In genomic region chr14:100285913-100286400, GRCh38 we compare ENCODE assay signal across 8 cellular contexts. TPM values are rescaled to one million over a fixed set of nuclear protein-coding genes. Genes with fewer than 3 reads are reported as not detected.
DNase-seq lines count a peak whose midpoint lies in the region; ATAC-seq and TF ChIP-seq lines count a peak whose summit lies in the region.

No MANE protein-coding gene starts in this region.

- TF ChIP-seq CTCF in GM12865 (IDR thresholded peaks at IDR 0.05; ENCODE audit: insufficient read depth, low read depth, low read length, missing control alignments), result no peak
- no peak for TF ChIP-seq CTCF in fibroblast of lung (conservative IDR thresholded peaks at IDR 0.05 in 1 of 2, IDR thresholded peaks at IDR 0.05 in 1 of 2; ENCODE audit: low read depth in 1 of 2, low read length in 2 of 2)
- no peak for TF ChIP-seq CTCF in retinal pigment epithelial cell (conservative IDR thresholded peaks at IDR 0.05; ENCODE audit: low read depth, low read length)

- H3K9ac ChIP-seq in fibroblast of lung (ENCODE audit: insufficient read depth, low read length), result no peak overlapping the region

- ATAC-seq in HG02623 (IDR thresholded peaks at IDR 0.05; ENCODE audit: unreplicated experiment) (no peak), HG02588 (IDR thresholded peaks at IDR 0.05; ENCODE audit: unreplicated experiment) (no peak)

- H2AFZ ChIP-seq in fibroblast of lung (ENCODE audit: low read length), result no peak overlapping the region

- DNase-seq in GM12865 (ENCODE audit: low read depth), result no peak
- DNase-seq in SJCRH30, result no peak
- DNase-seq in fibroblast of lung (ENCODE audit: low read depth in 2 of 2), result no peak
- DNase-seq in retinal pigment epithelial cell (ENCODE audit: low read depth), result no peak
- no peak for DNase-seq in ecto neural progenitor cell (ENCODE audit: low spot score)
- no peak for DNase-seq in DMS153 (lab: John Stamatoyannopoulos, UW)

- no peaks in the 10 kb centered on the region for H3K79me2 ChIP-seq in fibroblast of lung (ENCODE audit: control insufficient read depth, insufficient read depth, low read length)

- H3K4me1 ChIP-seq in SJCRH30 (peaks cover 6% of the 10 kb centered on the region; the same call in 1 of the 2 replicates), fibroblast of lung (ENCODE audit: control insufficient read depth, extremely low read depth, insufficient read depth, low read length) (peaks cover 5% of the 10 kb centered on the region)

- H3K9me3 ChIP-seq in SJCRH30 (replicated peaks), result no peaks in the 10 kb centered on the region
- H3K9me3 ChIP-seq in fibroblast of lung (ENCODE audit: control insufficient read depth, insufficient read depth, low read depth, low read length), result no peaks in the 10 kb centered on the region

- H3K4me3 ChIP-seq in GM12865 (ENCODE audit: low read depth, low read length) (peak overlapping the region; percentile 75), SJCRH30 (peak overlapping the region; percentile 57), fibroblast of lung (replicated peaks in 1 of 4; ENCODE audit: control extremely low read depth in 1 of 4, insufficient read depth in 1 of 4, low read depth in 3 of 4, low read length in 4 of 4) (peak overlapping the region; percentile 24 to 77 (median 72)), retinal pigment epithelial cell (ENCODE audit: low read length) (peak overlapping the region; percentile 49)

- peak overlapping the region; percentile 59 for H3K4me2 ChIP-seq in fibroblast of lung (ENCODE audit: extremely low read depth, insufficient read depth, low read length)

- H3K36me3 ChIP-seq in SJCRH30 (peaks cover 7% of the 10 kb centered on the region), fibroblast of lung (ENCODE audit: control insufficient read depth, insufficient read depth, low read length) (peaks cover 3% of the 10 kb centered on the region)

- H4K20me1 ChIP-seq in fibroblast of lung (ENCODE audit: control insufficient read depth, extremely low read depth, insufficient read depth, low read length), result no peaks in the 10 kb centered on the region

- H3K27ac ChIP-seq in SJCRH30, result no peak overlapping the region
- H3K27ac ChIP-seq in fibroblast of lung (ENCODE audit: insufficient read depth, low read length), result no peak overlapping the region

- H3K27me3 ChIP-seq in SJCRH30, result no peaks in the 10 kb centered on the region
- no peaks in the 10 kb centered on the region for H3K27me3 ChIP-seq in fibroblast of lung (ENCODE audit: control insufficient read depth, insufficient read depth, low read length)

RNA-seq across cellular contexts. Expression of gene SLC25A29, which starts 20.3 kb away (rescaled TPM):
- 55.2 and 57.1 TPM in 2 replicates for total RNA-seq in SJCRH30 (2014; rRNA removed; shearing (Covaris generic))
- 21.8 and 24.1 TPM in 2 replicates for total RNA-seq in fibroblast of lung
- 6.2 and 8.8 TPM in 2 replicates for polyA plus RNA-seq in fibroblast of lung
- polyA plus RNA-seq in fibroblast of lung (2012), result 8.8 and 14.5 TPM in 2 replicates
- polyA minus RNA-seq in fibroblast of lung (ENCODE audit: low replicate concordance), result 4.6 and 12.6 TPM in 2 replicates

RNA-seq across cellular contexts. Expression of gene SLC25A47, which starts 37.2 kb away (rescaled TPM):
- total RNA-seq in SJCRH30 (2014; rRNA removed; shearing (Covaris generic)), result 0.08 TPM in 1 of 2 replicates, not detected in the other
- total RNA-seq in fibroblast of lung, result under 0.01 TPM in 1 of 2 replicates, not detected in the other
- polyA plus RNA-seq in fibroblast of lung, result not detected in 2 replicates
- polyA plus RNA-seq in fibroblast of lung (2012), result not detected in 2 replicates
- not detected in 2 replicates for polyA minus RNA-seq in fibroblast of lung (ENCODE audit: low replicate concordance)

RNA-seq across cellular contexts. Expression of gene YY1, which starts 47.0 kb away (rescaled TPM):
- 58.6 and 60.9 TPM in 2 replicates for total RNA-seq in SJCRH30 (2014; rRNA removed; shearing (Covaris generic))
- total RNA-seq in fibroblast of lung, result 37.5 and 40.8 TPM in 2 replicates
- 33.8 and 41.9 TPM in 2 replicates for polyA plus RNA-seq in fibroblast of lung
- 41.6 and 46.1 TPM in 2 replicates for polyA plus RNA-seq in fibroblast of lung (2012)
- 12.4 and 17.8 TPM in 2 replicates for polyA minus RNA-seq in fibroblast of lung (ENCODE audit: low replicate concordance)
